In the genomic region with DNA sequence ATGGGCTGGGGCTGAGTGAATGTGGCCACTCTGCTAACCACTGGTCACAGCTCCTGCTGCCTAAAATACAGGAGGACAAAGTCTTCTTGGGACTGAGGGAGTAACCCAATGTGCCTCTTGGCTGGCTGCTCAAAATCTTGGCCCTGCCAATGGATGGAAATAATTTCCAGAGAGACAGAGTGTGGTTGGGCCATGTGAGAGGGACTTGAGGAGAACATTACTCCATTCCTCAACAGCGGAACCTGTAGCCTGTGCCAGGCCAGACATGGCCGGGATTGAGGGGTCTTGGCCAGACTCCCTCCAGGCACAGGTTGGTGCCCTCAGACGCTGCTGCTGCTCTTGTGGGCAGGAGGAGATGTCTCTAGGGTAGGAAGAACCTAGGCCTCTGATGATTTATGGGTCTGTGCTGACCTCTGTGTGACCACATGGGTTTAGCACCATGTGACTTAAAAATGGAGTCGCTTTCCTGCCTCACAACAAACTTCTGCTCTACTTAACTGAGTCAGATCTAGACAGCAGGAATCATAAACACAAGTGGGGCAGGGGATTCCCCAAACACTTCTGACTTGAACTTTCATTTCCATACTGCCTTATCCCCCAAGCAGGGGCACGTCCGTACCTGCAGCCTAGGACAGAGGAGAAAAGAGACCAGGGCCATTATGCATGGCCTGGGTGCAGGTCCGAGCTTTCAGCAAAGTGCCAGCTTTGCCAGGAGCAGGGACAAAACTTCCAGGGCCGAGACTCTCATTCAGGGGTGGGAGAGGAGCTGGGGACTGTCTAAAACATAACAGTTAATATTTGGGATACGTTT, we compare ENCODE assay signal across 8 cellular contexts.
DNase-seq lines count a peak whose midpoint lies in the region; ATAC-seq and TF ChIP-seq lines count a peak whose summit lies in the region.

No MANE protein-coding gene starts in this region.

- no peak overlapping the region for H4K8ac ChIP-seq in mesendoderm (ENCODE audit: low read depth, low read length)

- H3K4me3 ChIP-seq in prostate gland (no peak overlapping the region), mesendoderm (ENCODE audit: low read length) (no peak overlapping the region)

- no peak overlapping the region for H3K4me2 ChIP-seq in mesendoderm (ENCODE audit: low read length)

- 43% methylated on average over 9 of the region's 9 CpGs for WGBS in prostate gland
- no CpG with 5 or more reads among the region's 9 CpGs for WGBS in mesendoderm (ENCODE audit: extremely low coverage, insufficient coverage, low lambda C conversion rate)

- DNase-seq in CD1c-positive myeloid dendritic cell (ENCODE audit: extremely low spot score) (peak; percentile 71), prostate gland (ENCODE audit: low spot score) (no peak), mesendoderm (no peak), DMS79 (lab: John Stamatoyannopoulos, UW) (no peak), NCI-H446 (lab: John Stamatoyannopoulos, UW) (no peak)
- peak; percentile 40 for DNase-seq in central memory CD4-positive, alpha-beta T cell

- no peak overlapping the region for H3K23ac ChIP-seq in mesendoderm (ENCODE audit: low read length)

- H2BK120ac ChIP-seq in mesendoderm (ENCODE audit: low read depth, low read length): no peak overlapping the region

- H3K4ac ChIP-seq in mesendoderm (ENCODE audit: low read depth, low read length): no peak overlapping the region

- no peak for TF ChIP-seq CTCF in prostate gland (IDR thresholded peaks at IDR 0.05)

- peak; percentile 80 for ATAC-seq in GM19467 (IDR thresholded peaks at IDR 0.05; ENCODE audit: unreplicated experiment)
- peak; percentile 84 for ATAC-seq in HG03565 (IDR thresholded peaks at IDR 0.05; ENCODE audit: unreplicated experiment)

- no peaks in the 10 kb centered on the region for H3K9me3 ChIP-seq in prostate gland

- peak overlapping the region; percentile 59 to 74 for H3K27ac ChIP-seq in prostate gland
- H3K27ac ChIP-seq in mesendoderm (ENCODE audit: low read depth, low read length): no peak overlapping the region

- H3K4me1 ChIP-seq in prostate gland (replicated peaks): peaks cover 16% of the 10 kb centered on the region
- H3K4me1 ChIP-seq in mesendoderm (ENCODE audit: control insufficient read depth, low read depth, low read length): no peaks in the 10 kb centered on the region

- no peaks in the 10 kb centered on the region for H3K79me1 ChIP-seq in mesendoderm (ENCODE audit: low read length)

- H3K36me3 ChIP-seq in prostate gland: no peaks in the 10 kb centered on the region
- H3K36me3 ChIP-seq in mesendoderm (ENCODE audit: control insufficient read depth, insufficient read depth, low read length): no peaks in the 10 kb centered on the region

- intact Hi-C loops in prostate gland (cut with DNase I): no loop called here

- H3K79me2 ChIP-seq in mesendoderm (ENCODE audit: control insufficient read depth, insufficient read depth, low read length): no peaks in the 10 kb centered on the region

- H2BK15ac ChIP-seq in mesendoderm (replicated peaks; ENCODE audit: low read depth): no peak overlapping the region

- H3K27me3 ChIP-seq in prostate gland (replicated peaks; ENCODE audit: insufficient read depth) (no peaks in the 10 kb centered on the region), mesendoderm (ENCODE audit: insufficient read depth, low read length, poor library complexity) (no peaks in the 10 kb centered on the region)

- H2BK5ac ChIP-seq in mesendoderm (ENCODE audit: low read length): no peak overlapping the region

- no peak overlapping the region for H2AK5ac ChIP-seq in mesendoderm (ENCODE audit: low read length)

- H3K9ac ChIP-seq in mesendoderm (ENCODE audit: low read length): no peak overlapping the region

- no peak overlapping the region for H3K56ac ChIP-seq in mesendoderm (ENCODE audit: low read length)

- no peak overlapping the region for H4K5ac ChIP-seq in mesendoderm (ENCODE audit: low read length)

- no peak for TF ChIP-seq POLR2A in prostate gland (IDR thresholded peaks at IDR 0.05)

- H3K18ac ChIP-seq in mesendoderm (ENCODE audit: low read length): no peak overlapping the region

Comparison
In these comparisons a context has a peak if more than half of its experiments do, and no peak if none do; other contexts are left out.
1. DNase-seq: peak in CD1c-positive myeloid dendritic cell (single experiment) and central memory CD4-positive, alpha-beta T cell (single experiment); none in prostate gland (single experiment), mesendoderm (single experiment), DMS79 (single experiment) and NCI-H446 (0 of 2).